1 cellular context compared by ENCODE assay signal in genomic region chr16:8713635-8714097, GRCh38.
TF ChIP-seq lines count a peak whose summit lies in the region.

No MANE protein-coding gene starts in this region.

TF ChIP-seq in HepG2, 621 proteins besides CTCF, POLR2A, EP300 and RAD21 (continued from another document):
- 0 out of 2 replicates have a peak, but pooled peaks have one; percentile 40 for TF ChIP-seq ZC3H13 (CRISPR knock-in tag; IDR thresholded peaks at IDR 0.05)
- TF ChIP-seq RBM22 (optimal IDR thresholded peaks at IDR 0.05; ENCODE audit: low read length) = peak; percentile 38
- no peak for TF ChIP-seq HIC2 (CRISPR knock-in tag; IDR thresholded peaks at IDR 0.05; ENCODE audit: low read depth)
- 0 out of 2 replicates have a peak, but pooled peaks have one; percentile 64 for TF ChIP-seq ZNF740 (CRISPR knock-in tag; IDR thresholded peaks at IDR 0.05)
